In the genomic region with DNA sequence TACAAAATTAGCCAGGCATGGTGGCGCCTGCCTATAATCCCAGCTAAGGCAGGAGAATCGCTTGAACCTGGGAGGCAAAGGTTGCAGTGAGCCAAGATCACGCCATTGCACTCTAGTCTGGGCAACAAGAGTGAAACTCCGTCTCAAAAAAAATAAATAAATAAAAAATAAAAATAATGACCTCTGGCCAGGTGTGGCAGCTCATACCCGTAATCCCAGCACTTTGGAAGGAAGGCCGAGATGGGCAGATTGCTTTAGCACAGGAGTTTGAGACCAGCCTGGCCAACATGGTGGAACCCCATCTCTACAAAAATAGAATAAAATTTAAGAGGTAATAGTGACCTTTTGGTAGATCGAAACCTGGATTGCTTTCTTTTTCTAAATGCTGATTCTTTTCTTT, we compare ENCODE assay signal across 7 cellular contexts. TPM values are rescaled to one million over a fixed set of nuclear protein-coding genes. Genes with fewer than 3 reads are reported as not detected.
DNase-seq lines count a peak whose midpoint lies in the region; ATAC-seq, FAIRE-seq and TF ChIP-seq lines count a peak whose summit lies in the region.
"Not testable (repeated sequence)": the region's sequence is repeated elsewhere in the genome, so short reads cannot be mapped to it uniquely, and the experiment has no call there.

No MANE protein-coding gene starts in this region.

- not testable (repeated sequence) for H3K23me2 ChIP-seq in H1 (ENCODE audit: low read depth, low read length)

- H3K36me3 ChIP-seq in H1 (ENCODE audit: control insufficient read depth in 2 of 4, insufficient read depth in 4 of 4, low read length in 3 of 4); transverse colon: not testable (repeated sequence)
- H3K36me3 ChIP-seq in heart left ventricle, result peaks cover 0 to 35% (median 13%) of the 10 kb centered on the region in 9 donors
- H3K36me3 ChIP-seq in psoas muscle (ENCODE audit: insufficient read depth in 1 of 2, low read depth in 1 of 2), result peaks cover 0 to 12% of the 10 kb centered on the region in 2 donors
- H3K36me3 ChIP-seq in stomach, result peaks cover 9 to 47% (median 44%) of the 10 kb centered on the region in 4 donors

- POLR2A ChIA-PET in H1 (lab: Charles Lee; ENCODE audit: partially characterized antibody), result not testable (repeated sequence)

- ATAC-seq in heart left ventricle, psoas muscle: not testable (repeated sequence)
- ATAC-seq in left colon, result peak; percentile 53

- intact Hi-C loops in heart left ventricle (cut with DNase I), result loop anchor here in 1 of 10 donors (5.0 kb wide), 1 partner anchor 47 kb away; no protein-coding TSS in a partner anchor
- intact Hi-C loops in left colon (cut with DNase I, micrococcal nuclease); psoas muscle (cut with DNase I); stomach (cut with DNase I; ENCODE audit: low total_unique reads); transverse colon (cut with DNase I; ENCODE audit: low total_unique reads): not testable (repeated sequence)

- WGBS in H1 (ENCODE audit: extremely low coverage in 1 of 2, insufficient coverage in 1 of 2, insufficient read length in 1 of 2, insufficient replicate concordance in 2 of 2, low coverage in 1 of 2, low lambda C conversion rate in 2 of 2, missing lambda C conversion rate in 1 of 2), 2 experiments, result 93% methylated on average over 7 of the region's 7 CpGs; no CpG with 5 or more reads in 1 of the 2 experiments
- WGBS in heart left ventricle, 4 donors, result 73 to 85% (median 83%) methylated on average over 7 of the region's 7 CpGs
- 74 to 84% (median 77%) methylated on average over 7 of the region's 7 CpGs for WGBS in psoas muscle, 3 donors
- 79 to 94% (median 89%) methylated on average over 7 of the region's 7 CpGs for WGBS in stomach, 5 donors
- 62 to 76% methylated on average over 5 to 7 of the region's 7 CpGs for WGBS in transverse colon (ENCODE audit: low coverage in 1 of 2), 2 donors

- H3K18ac ChIP-seq in H1 (ENCODE audit: extremely low read depth, low read length), result not testable (repeated sequence)

- not testable (repeated sequence) for H2BK12ac ChIP-seq in H1 (ENCODE audit: low read depth, low read length)

- H3K79me1 ChIP-seq in H1 (ENCODE audit: low read depth, low read length), result not testable (repeated sequence)

- not testable (repeated sequence) for H3K79me2 ChIP-seq in H1 (ENCODE audit: control insufficient read depth in 1 of 2, insufficient read depth in 2 of 2, low read length in 2 of 2)

- not testable (repeated sequence) for DNase-seq in H1 (ENCODE audit: low read depth in 1 of 2, low spot score in 2 of 2); heart left ventricle; left colon; psoas muscle; stomach; transverse colon

- not testable (repeated sequence) for H4K8ac ChIP-seq in H1 (ENCODE audit: extremely low read depth, insufficient read depth, low read length)

- H2BK120ac ChIP-seq in H1 (replicated peaks; ENCODE audit: low read depth, low read length), result not testable (repeated sequence)

- not testable (repeated sequence) for H3K4me3 ChIP-seq in H1 (ENCODE audit: extremely low read depth in 1 of 4, insufficient read depth in 2 of 4, low read depth in 3 of 4, low read length in 4 of 4); heart left ventricle; psoas muscle; stomach; transverse colon

- TF ChIP-seq POLR2A in H1 (IDR thresholded peaks at IDR 0.05; ENCODE audit: control extremely low read depth in 1 of 2, low read depth in 2 of 2, low read length in 2 of 2); heart left ventricle (IDR thresholded peaks at IDR 0.05); stomach (IDR thresholded peaks at IDR 0.05); transverse colon (IDR thresholded peaks at IDR 0.05): not testable (repeated sequence)

- 0 out of 2 replicates have a peak overlapping the region, but pooled peaks have one; percentile 13 for H2AK5ac ChIP-seq in H1 (ENCODE audit: low read depth, low read length)

- TF ChIP-seq CTCF in VCaP (conservative IDR thresholded peaks at IDR 0.05); H1 (IDR thresholded peaks at IDR 0.05; ENCODE audit: control extremely low read depth in 1 of 3, insufficient read depth in 1 of 3, low read depth in 1 of 3, low read length in 3 of 3); heart left ventricle (IDR thresholded peaks at IDR 0.05); psoas muscle (IDR thresholded peaks at IDR 0.05); stomach (IDR thresholded peaks at IDR 0.05); transverse colon (IDR thresholded peaks at IDR 0.05): not testable (repeated sequence)

- not testable (repeated sequence) for TF ChIP-seq EP300 in H1 (IDR thresholded peaks at IDR 0.05; ENCODE audit: borderline replicate concordance in 1 of 2, low read depth in 2 of 2, low read length in 2 of 2); stomach (IDR thresholded peaks at IDR 0.05); transverse colon (IDR thresholded peaks at IDR 0.05; ENCODE audit: low read depth)

- in situ Hi-C loops in transverse colon (cut with MboI; ENCODE audit: low pct_ligation_motif_present in 1 of 4, low pct_unique_long_range_greater_than_20kb in 1 of 4, low sequenced_read_pairs in 3 of 4), result not testable (repeated sequence)

- not testable (repeated sequence) for H3K56ac ChIP-seq in H1 (replicated peaks; ENCODE audit: insufficient read length, low read depth, low read length)

- FAIRE-seq in H1 (lab: Jason Lieb, UNC), result not testable (repeated sequence)

- not testable (repeated sequence) for H4K5ac ChIP-seq in H1 (ENCODE audit: insufficient read length, low read depth, low read length)

- H2BK15ac ChIP-seq in H1 (ENCODE audit: low read length), result not testable (repeated sequence)

- H3K14ac ChIP-seq in H1 (ENCODE audit: insufficient read length), result not testable (repeated sequence)

- not testable (repeated sequence) for H3K4me2 ChIP-seq in H1 (ENCODE audit: insufficient read depth in 1 of 2, low read depth in 2 of 2, low read length in 2 of 2)

- not testable (repeated sequence) for H3K27me3 ChIP-seq in H1 (replicated peaks in 1 of 4; ENCODE audit: control insufficient read depth in 3 of 4, extremely low read depth in 1 of 4, insufficient read depth in 3 of 4, low read length in 3 of 4); heart left ventricle; psoas muscle (ENCODE audit: insufficient read depth in 3 of 3, low read length in 2 of 3); stomach; transverse colon

- peak overlapping the region; percentile 89 for H3K27ac ChIP-seq in VCaP
- H3K27ac ChIP-seq in H1 (ENCODE audit: low read depth, low read length), result not testable (repeated sequence)
- peak overlapping the region in 9 of 12 donors; percentile 77 to 91 (median 86) for H3K27ac ChIP-seq in heart left ventricle
- H3K27ac ChIP-seq in psoas muscle, result peak overlapping the region; percentile 76
- H3K27ac ChIP-seq in stomach, result peak overlapping the region in 4 of 5 donors; percentile 65 to 89 (median 76)
- H3K27ac ChIP-seq in transverse colon, result peak overlapping the region; percentile 74 to 91 (median 83)

- not testable (repeated sequence) for TF ChIP-seq RAD21 in H1 (IDR thresholded peaks at IDR 0.05 in 1 of 2, conservative IDR thresholded peaks at IDR 0.05 in 1 of 2; ENCODE audit: low read depth in 2 of 2, low read length in 2 of 2)

- not testable (repeated sequence) for H3K4ac ChIP-seq in H1 (replicated peaks; ENCODE audit: insufficient read length, low read depth, low read length)

- H2AFZ ChIP-seq in H1 (ENCODE audit: low read length), result not testable (repeated sequence)

- H4K91ac ChIP-seq in H1 (replicated peaks; ENCODE audit: insufficient read length, low read length), result not testable (repeated sequence)

- not testable (repeated sequence) for H3K23ac ChIP-seq in H1 (ENCODE audit: insufficient read length)

- H4K20me1 ChIP-seq in H1 (replicated peaks in 1 of 2; ENCODE audit: control insufficient read depth in 1 of 2, insufficient read depth in 2 of 2, low read length in 2 of 2), result not testable (repeated sequence)

- CTCF ChIA-PET in H1 (lab: Charles Lee; ENCODE audit: partially characterized antibody), result interaction anchor here (0.9 to 1.7 kb wide), 3 partner anchors 17 to 134 kb away, joined by 3 to 6 read pairs (median 4); no protein-coding TSS in a partner anchor

- H3K4me1 ChIP-seq in H1 (replicated peaks in 1 of 4; ENCODE audit: control insufficient read depth in 3 of 4, insufficient read depth in 4 of 4, low read length in 3 of 4), result not testable (repeated sequence)
- H3K4me1 ChIP-seq in heart left ventricle (peaks cover 9 to 54% (median 33%) of the 10 kb centered on the region in 12 donors), psoas muscle (peaks cover 36% of the 10 kb centered on the region), stomach (peaks cover 29 to 72% (median 39%) of the 10 kb centered on the region in 4 donors), transverse colon (peaks cover 18 to 41% (median 32%) of the 10 kb centered on the region in 4 donors)

- H2BK20ac ChIP-seq in H1 (ENCODE audit: low read length), result not testable (repeated sequence)

- H3K9me3 ChIP-seq in H1 (ENCODE audit: insufficient read depth in 2 of 2, low read depth in 1 of 2, low read length in 1 of 2); heart left ventricle; psoas muscle; stomach; transverse colon: not testable (repeated sequence)

- not testable (repeated sequence) for H3K9ac ChIP-seq in H1 (replicated peaks in 1 of 4; ENCODE audit: extremely low read depth in 1 of 4, low read depth in 3 of 4, low read length in 3 of 4)

- H2BK5ac ChIP-seq in H1 (ENCODE audit: low read depth, low read length), result not testable (repeated sequence)

RNA-seq across cellular contexts. Expression of a gene that starts 60.0 kb away (rescaled TPM):
- total RNA-seq in H1 (2021; fragmentation: NEBNext Ultra II Directional; extraction: Animal tissue kit (Norgen Biotek cat#: 25700)), result 146 and 150 TPM in 2 replicates
- polyA plus RNA-seq in H1 (2011; rRNA removed) (44.6 and 48.8 TPM in 2 replicates), heart left ventricle (10 to 100 TPM; 23.2 to 37.9 TPM), psoas muscle (10 to 100 TPM; 19.7 to 43.2 (median 26.8) TPM), stomach (10 to 100 TPM; 19.5 to 23.9 (median 22.5) TPM)
- polyA plus RNA-seq in H1 (2011; cell fraction: cytosol; rRNA removed), result 56.3 TPM
- 109 TPM for polyA plus RNA-seq in H1 (2011; cell fraction: nucleus; rRNA removed)
- 58.7 to 84.4 TPM (median 70.3 TPM) in 4 replicates for polyA plus RNA-seq in H1 (2012, experiment 1 of 2)
- polyA plus RNA-seq in H1 (2012, experiment 2 of 2), result 7.0 TPM
- polyA plus RNA-seq in H1 (2013, experiment 1 of 2), result 64.9 TPM
- polyA plus RNA-seq in H1 (2013, experiment 2 of 2), result 66.0 TPM
- 113 and 126 TPM in 2 replicates for polyA minus RNA-seq in H1 (2011; rRNA and poly(A)+ RNA removed)
- polyA minus RNA-seq in H1 (2011; cell fraction: cytosol; rRNA and poly(A)+ RNA removed), result 150 TPM
- 209 TPM for polyA minus RNA-seq in H1 (2011; cell fraction: nucleus; rRNA and poly(A)+ RNA removed)
- total RNA-seq in heart left ventricle (10 to 100 TPM; 72.9 to 93.8 (median 81.7) TPM), left colon (100 to 1,000 TPM; 102 to 112 TPM), psoas muscle (100 to 1,000 TPM in 1 of 4 donors, 10 to 100 TPM in 3; 58.8 to 102 (median 70.2) TPM), stomach (100 to 1,000 TPM in 4 of 5 donors, 10 to 100 TPM in 1; 95.7 to 236 (median 140) TPM), transverse colon (100 to 1,000 TPM in 3 of 4 donors, 10 to 100 TPM in 1; 89.8 to 158 (median 117) TPM)
